10 cellular contexts compared by ENCODE assay signal in genomic region chr16:19136549-19137196, GRCh38. TPM values are rescaled to one million over a fixed set of nuclear protein-coding genes. Genes with fewer than 3 reads are reported as not detected.
DNase-seq lines count a peak whose midpoint lies in the region; ATAC-seq, FAIRE-seq and TF ChIP-seq lines count a peak whose summit lies in the region.
"Had no signal": no experiment of that assay in that cellular context is flagged by ENCODE, and none has a peak within 500 bp of the region (broad histone marks: within the 10 kb centered on the region; RNA-seq: fewer than 3 reads in every experiment).

No MANE protein-coding gene starts in this region.

- H3K36me3 Mint-ChIP-seq in MCF 10A (ENCODE audit: insufficient read depth, unreplicated experiment) (no peaks in the 10 kb centered on the region), type B pancreatic cell (no peaks in the 10 kb centered on the region)

- H3K27me3 Mint-ChIP-seq in MCF 10A (ENCODE audit: insufficient read depth, unreplicated experiment): no peaks in the 10 kb centered on the region
- H3K27me3 Mint-ChIP-seq in type B pancreatic cell: no peaks in the 10 kb centered on the region

- intact Hi-C loops in MCF 10A (cut with micrococcal nuclease): loop anchor here (1.0 kb wide), 1 partner anchor 23 kb away; the partner anchor contains the start of gene ITPRIPL2

- H3K9me3 Mint-ChIP-seq in MCF 10A (ENCODE audit: unreplicated experiment) (no peaks in the 10 kb centered on the region), type B pancreatic cell (no peaks in the 10 kb centered on the region)
- H3K9me3 Mint-ChIP-seq: GM23338 had no signal

- CTCF ChIA-PET in MCF 10A (lab: Yijun Ruan, JAX): interaction anchor here (0.6 to 3.1 kb wide), 9 partner anchors 12 to 357 kb away, joined by 3 to 20 read pairs (median 5); no protein-coding TSS in a partner anchor

- ATAC-seq in HG03175 (IDR thresholded peaks at IDR 0.05; ENCODE audit: unreplicated experiment): no peak

- peak; percentile 51 for DNase-seq in MV-4-11 (lab: John Stamatoyannopoulos, UW)
- DNase-seq in MCF 10A (ENCODE audit: unreplicated experiment): peak; percentile 55
- DNase-seq in left kidney (ENCODE audit: low read depth, low spot score): peak; percentile 35
- no peak for DNase-seq in type B pancreatic cell (ENCODE audit: extremely low spot score, unreplicated experiment)
- DNase-seq in HTR-8/SVneo (ENCODE audit: insufficient read length, low spot score): no peak
- no peak for DNase-seq in amniotic stem cell (lab: John Stamatoyannopoulos, UW)
- DNase-seq: activated CD4-positive, alpha-beta T cell treated with anti-CD3 and anti-CD28 coated beads, Interleukin-2, amount 50 U/mL, for 4 hours; stimulated activated naive CD4-positive, alpha-beta T cell treated with Interleukin-2 at 50 U/mL for 16 hours had no signal

- TF ChIP-seq CTCF in MCF 10A (IDR thresholded peaks at IDR 0.05; ENCODE audit: unreplicated experiment) (no peak), type B pancreatic cell (conservative IDR thresholded peaks at IDR 0.05) (no peak)

- H3K4me3 Mint-ChIP-seq in MCF 10A (ENCODE audit: unreplicated experiment) (peak overlapping the region; percentile 15), type B pancreatic cell (peak overlapping the region; percentile 68)
- H3K4me3 Mint-ChIP-seq: GM23338 had no signal

- POLR2A ChIA-PET in MCF 10A (lab: Yijun Ruan, JAX): interaction anchor here (0.7 to 11.6 kb wide), 9 partner anchors 8 to 366 kb away, joined by 3 to 298 read pairs (median 4); partner anchors contain the start of genes ITPRIPL2 and RPS15A

- H3K4me1 Mint-ChIP-seq in MCF 10A (ENCODE audit: insufficient read depth, unreplicated experiment) (peaks cover 53% of the 10 kb centered on the region), type B pancreatic cell (ENCODE audit: unreplicated experiment) (peaks cover 45% of the 10 kb centered on the region)

- FAIRE-seq in HTR-8/SVneo (lab: Jason Lieb, UNC): no peak

- H3K27ac Mint-ChIP-seq in MCF 10A (ENCODE audit: low read depth, unreplicated experiment) (peak overlapping the region; percentile 47), type B pancreatic cell (peak overlapping the region; percentile 88)
- H3K27ac Mint-ChIP-seq: GM23338 had no signal

- no TSS peak for BruUV-seq in MCF 10A (replicated peaks; lab: Mats Ljungman, UMichigan)

RNA-seq across cellular contexts. Expression of gene ITPRIPL2, which starts 22.9 kb away (rescaled TPM):
- total RNA-seq in MCF 10A (2022): 49.3 and 53.7 TPM in 2 replicates
- 29.5 and 39.2 TPM in 2 replicates for total RNA-seq in type B pancreatic cell (ENCODE audit: low replicate concordance)

RNA-seq across cellular contexts. Expression of gene SYT17, which starts 31.4 kb away (rescaled TPM):
- total RNA-seq in MCF 10A (2022) (not detected in 2 replicates), type B pancreatic cell (ENCODE audit: low replicate concordance) (10.7 and 24.8 TPM in 2 replicates)

Comparison
In these comparisons a context has a peak if more than half of its experiments do, and no peak if none do; other contexts are left out.
1. DNase-seq: peak in MV-4-11 (single experiment), MCF 10A (single experiment) and left kidney (single experiment); none in type B pancreatic cell (single experiment), HTR-8/SVneo (single experiment) and amniotic stem cell (single experiment).